12 cellular contexts compared by ENCODE assay signal in genomic region chr11:324131-324530, GRCh38. TPM values are rescaled to one million over a fixed set of nuclear protein-coding genes. Genes with fewer than 3 reads are reported as not detected.
DNase-seq lines count a peak whose midpoint lies in the region; ATAC-seq and TF ChIP-seq lines count a peak whose summit lies in the region.
"Had no signal": no experiment of that assay in that cellular context is flagged by ENCODE, and none has a peak within 500 bp of the region (broad histone marks: within the 10 kb centered on the region; RNA-seq: fewer than 3 reads in every experiment).

No MANE protein-coding gene starts in this region.

- H3K4me3 ChIP-seq in mammary epithelial cell (replicated peaks in 1 of 3; ENCODE audit: insufficient read depth in 1 of 3, low read depth in 2 of 3, low read length in 3 of 3) (no peak overlapping the region), tibial artery (no peak overlapping the region)
- no peak overlapping the region for H3K4me3 ChIP-seq in naive thymus-derived CD4-positive, alpha-beta T cell (ENCODE audit: low read length)

- H3K9me3 ChIP-seq in mammary epithelial cell (replicated peaks; ENCODE audit: insufficient read depth, low read length): no peaks in the 10 kb centered on the region
- no peaks in the 10 kb centered on the region for H3K9me3 ChIP-seq in naive thymus-derived CD4-positive, alpha-beta T cell (ENCODE audit: control insufficient read depth in 2 of 3, low read length in 3 of 3)
- no peaks in the 10 kb centered on the region for H3K9me3 ChIP-seq in tibial artery

- CTCF ChIA-PET in MCF 10A (lab: Yijun Ruan, JAX): interaction anchor here (0.7 kb wide), 1 partner anchor 25 kb away, joined by 3 read pairs; no protein-coding TSS in a partner anchor
- CTCF ChIA-PET in mammary epithelial cell (lab: Charles Lee; ENCODE audit: low non-redundant PET): no interaction called here
- CTCF ChIA-PET in naive thymus-derived CD4-positive, alpha-beta T cell (lab: Charles Lee): interaction anchor here (0.7 to 1.3 kb wide), 5 partner anchors 12 to 73 kb away, joined by 3 read pairs; no protein-coding TSS in a partner anchor

- no peak overlapping the region for H2AFZ ChIP-seq in mammary epithelial cell (ENCODE audit: low read depth, low read length)

- no peak for ATAC-seq in effector memory CD8-positive, alpha-beta T cell (replicated peaks)
- no peak for ATAC-seq in naive thymus-derived CD4-positive, alpha-beta T cell
- ATAC-seq in GM19455 (IDR thresholded peaks at IDR 0.05; ENCODE audit: unreplicated experiment): no peak

- POLR2A ChIA-PET in MCF 10A (lab: Yijun Ruan, JAX): interaction anchor here (0.6 to 3.4 kb wide), 3 partner anchors 14 to 126 kb away, joined by 3 to 10 read pairs (median 3); no protein-coding TSS in a partner anchor
- POLR2A ChIA-PET in naive thymus-derived CD4-positive, alpha-beta T cell (lab: Charles Lee): interaction anchor here (0.7 to 4.6 kb wide), 9 partner anchors 7 to 125 kb away, joined by 3 to 41 read pairs (median 4); no protein-coding TSS in a partner anchor

- H3K27ac Mint-ChIP-seq in MCF 10A (ENCODE audit: low read depth, unreplicated experiment): peak overlapping the region; percentile 40
- peak overlapping the region; percentile 32 to 84 for H3K27ac Mint-ChIP-seq in effector memory CD8-positive, alpha-beta T cell
- peak overlapping the region; percentile 65 to 94 (median 80) for H3K27ac Mint-ChIP-seq in naive thymus-derived CD4-positive, alpha-beta T cell

- TF ChIP-seq CTCF in MCF 10A (IDR thresholded peaks at IDR 0.05; ENCODE audit: unreplicated experiment) (no peak), mammary epithelial cell (conservative IDR thresholded peaks at IDR 0.05 in 1 of 2, IDR thresholded peaks at IDR 0.05 in 1 of 2; ENCODE audit: extremely low read depth in 1 of 2, insufficient read depth in 1 of 2, low read depth in 1 of 2, low read length in 2 of 2) (no peak), tibial artery (IDR thresholded peaks at IDR 0.05) (no peak)

- no peaks in the 10 kb centered on the region for H3K27me3 Mint-ChIP-seq in MCF 10A (ENCODE audit: insufficient read depth, unreplicated experiment)
- no peaks in the 10 kb centered on the region for H3K27me3 Mint-ChIP-seq in effector memory CD8-positive, alpha-beta T cell
- no peaks in the 10 kb centered on the region for H3K27me3 Mint-ChIP-seq in naive thymus-derived CD4-positive, alpha-beta T cell

- intact Hi-C loops in MCF 10A (cut with micrococcal nuclease): no loop called here
- intact Hi-C loops in mammary epithelial cell (cut with micrococcal nuclease): no loop called here
- intact Hi-C loops in naive thymus-derived CD4-positive, alpha-beta T cell (cut with micrococcal nuclease): no loop called here
- intact Hi-C loops in tibial artery (cut with DNase I; ENCODE audit: low total_unique reads): loop anchor here (2.0 kb wide), 1 partner anchor 31 kb away; no protein-coding TSS in a partner anchor

- BruUV-seq in MCF 10A (replicated peaks; lab: Mats Ljungman, UMichigan) (no TSS peak), mammary epithelial cell (replicated peaks; lab: Mats Ljungman, UMichigan) (no TSS peak)

- H3K4me1 ChIP-seq in mammary epithelial cell (ENCODE audit: insufficient read depth, low read length) (peaks cover 3% of the 10 kb centered on the region), tibial artery (peaks cover 8 to 40% (median 24%) of the 10 kb centered on the region in 4 donors)
- peaks cover 20 to 40% of the 10 kb centered on the region in 2 donors for H3K4me1 ChIP-seq in naive thymus-derived CD4-positive, alpha-beta T cell (ENCODE audit: control insufficient read depth in 2 of 2, insufficient read depth in 2 of 2, low read length in 2 of 2)

- in situ Hi-C loops in mammary epithelial cell (cut with MboI; ENCODE audit: low sequenced_read_pairs in 2 of 2): no loop called here

- H3K27me3 ChIP-seq in mammary epithelial cell (ENCODE audit: insufficient read depth, low read length) (peaks cover 2% of the 10 kb centered on the region), tibial artery (no peaks in the 10 kb centered on the region)
- H3K27me3 ChIP-seq in naive thymus-derived CD4-positive, alpha-beta T cell (ENCODE audit: control insufficient read depth in 2 of 2, insufficient read depth in 2 of 2, low read length in 2 of 2): no peaks in the 10 kb centered on the region

- H3K9ac ChIP-seq in mammary epithelial cell (ENCODE audit: insufficient read depth, low read length): no peak overlapping the region

- no peaks in the 10 kb centered on the region for H4K20me1 ChIP-seq in mammary epithelial cell (ENCODE audit: insufficient read depth, low read length)

- peaks cover 9% of the 10 kb centered on the region for H3K79me2 ChIP-seq in mammary epithelial cell (ENCODE audit: insufficient read depth, low read length)

- no peak overlapping the region for H3K4me2 ChIP-seq in mammary epithelial cell (ENCODE audit: insufficient read depth, low read depth, low read length)

- peaks cover 10% of the 10 kb centered on the region for H3K36me3 Mint-ChIP-seq in MCF 10A (ENCODE audit: insufficient read depth, unreplicated experiment)
- H3K36me3 Mint-ChIP-seq in effector memory CD8-positive, alpha-beta T cell (ENCODE audit: insufficient read depth): peaks cover 15% of the 10 kb centered on the region
- H3K36me3 Mint-ChIP-seq in naive thymus-derived CD4-positive, alpha-beta T cell: peaks cover 0 to 10% (median 0%) of the 10 kb centered on the region in 5 donors

- DNase-seq in MCF 10A (ENCODE audit: unreplicated experiment) (no peak), mammary epithelial cell (no peak), tibial artery (peak in 1 of 2 donors; percentile 44), hippocampal formation (lab: John Stamatoyannopoulos, UW) (no peak), AML-193 (lab: John Stamatoyannopoulos, UW) (no peak)
- DNase-seq in effector memory CD8-positive, alpha-beta T cell: no peak
- DNase-seq in naive thymus-derived CD4-positive, alpha-beta T cell: no peak
- DNase-seq: activated CD4-positive, CD25-positive, alpha-beta regulatory T cell; GF-D8; GOT3; nucleus accumbens had no signal

- H3K27ac ChIP-seq in mammary epithelial cell (ENCODE audit: insufficient read depth, low read depth, low read length) (no peak overlapping the region), tibial artery (peak overlapping the region; percentile 65 to 77)
- peak overlapping the region; percentile 44 for H3K27ac ChIP-seq in naive thymus-derived CD4-positive, alpha-beta T cell (ENCODE audit: low read depth, low read length)

- H3K4me1 Mint-ChIP-seq in MCF 10A (ENCODE audit: insufficient read depth, unreplicated experiment): no peaks in the 10 kb centered on the region
- H3K4me1 Mint-ChIP-seq in effector memory CD8-positive, alpha-beta T cell (ENCODE audit: low read depth in 2 of 2): peaks cover 36 to 42% of the 10 kb centered on the region in 2 donors
- peaks cover 34 to 67% (median 57%) of the 10 kb centered on the region in 7 donors for H3K4me1 Mint-ChIP-seq in naive thymus-derived CD4-positive, alpha-beta T cell

- H3K4me3 Mint-ChIP-seq in MCF 10A (ENCODE audit: unreplicated experiment): no peak overlapping the region
- peak overlapping the region in 1 of 2 donors; percentile 36 for H3K4me3 Mint-ChIP-seq in effector memory CD8-positive, alpha-beta T cell
- peak overlapping the region in 7 of 10 donors; percentile 9 to 64 (median 49) for H3K4me3 Mint-ChIP-seq in naive thymus-derived CD4-positive, alpha-beta T cell

- H3K9me3 Mint-ChIP-seq in MCF 10A (ENCODE audit: unreplicated experiment): no peaks in the 10 kb centered on the region
- H3K9me3 Mint-ChIP-seq in effector memory CD8-positive, alpha-beta T cell: no peaks in the 10 kb centered on the region
- no peaks in the 10 kb centered on the region for H3K9me3 Mint-ChIP-seq in naive thymus-derived CD4-positive, alpha-beta T cell

- WGBS in mammary epithelial cell (ENCODE audit: low coverage, missing lambda C conversion rate): 92% methylated on average over 11 of the region's 11 CpGs

- H3K36me3 ChIP-seq in mammary epithelial cell (ENCODE audit: insufficient read depth, low read length) (no peaks in the 10 kb centered on the region), tibial artery (no peaks in the 10 kb centered on the region)
- H3K36me3 ChIP-seq in naive thymus-derived CD4-positive, alpha-beta T cell (ENCODE audit: control insufficient read depth in 2 of 3, insufficient read depth in 3 of 3, low read length in 3 of 3): no peaks in the 10 kb centered on the region

- dilution Hi-C loops in mammary epithelial cell (cut with HindIII; ENCODE audit: low sequenced_read_pairs): no loop called here

RNA-seq across cellular contexts. Expression of gene IFITM3, which starts 3.5 kb away (rescaled TPM):
- 415 and 497 TPM in 2 replicates for total RNA-seq in MCF 10A (2022)
- total RNA-seq in mammary epithelial cell: 100 to 1,000 TPM in 1 of 2 donors, 10 to 100 TPM in 1; 58.7 to 211 TPM
- 230 TPM for polyA plus RNA-seq in mammary epithelial cell
- 231 TPM for polyA minus RNA-seq in mammary epithelial cell
- 10 to 100 TPM in 3 of 5 experiments, 1 to 10 TPM in 2; 6.7 to 43.1 (median 13.2) TPM for total RNA-seq in naive thymus-derived CD4-positive, alpha-beta T cell
- polyA plus RNA-seq in naive thymus-derived CD4-positive, alpha-beta T cell: 100 to 1,000 TPM in 1 of 2 donors, 1 to 10 TPM in 1; 5.1 to 194 TPM

RNA-seq across cellular contexts. Expression of gene IFITM1, which starts 10.3 kb away (rescaled TPM):
- total RNA-seq in MCF 10A (2022): 1.8 and 4.8 TPM in 2 replicates
- total RNA-seq in mammary epithelial cell: 1 to 10 TPM; 1.7 to 2.8 TPM
- 5.1 TPM for polyA plus RNA-seq in mammary epithelial cell
- 2.0 TPM for polyA minus RNA-seq in mammary epithelial cell
- 100 to 1,000 TPM in 4 of 5 experiments, 10 to 100 TPM in 1; 97.4 to 985 (median 241) TPM for total RNA-seq in naive thymus-derived CD4-positive, alpha-beta T cell
- polyA plus RNA-seq in naive thymus-derived CD4-positive, alpha-beta T cell: 1,000 to 10,000 TPM; 1,878 to 2,355 TPM

RNA-seq across cellular contexts. Expression of gene IFITM2, which starts 16.5 kb away (rescaled TPM):
- 288 and 314 TPM in 2 replicates for total RNA-seq in MCF 10A (2022)
- total RNA-seq in mammary epithelial cell: 10 to 100 TPM in 1 of 2 donors, 1 to 10 TPM in 1; 4.7 to 29.1 TPM
- 37.8 TPM for polyA plus RNA-seq in mammary epithelial cell
- 92.3 TPM for polyA minus RNA-seq in mammary epithelial cell
- total RNA-seq in naive thymus-derived CD4-positive, alpha-beta T cell: 1,000 to 10,000 TPM in 1 of 5 experiments, 100 to 1,000 TPM in 4; 143 to 1,924 (median 528) TPM
- 1,000 to 10,000 TPM; 2,860 to 3,315 TPM for polyA plus RNA-seq in naive thymus-derived CD4-positive, alpha-beta T cell

RNA-seq across cellular contexts. Expression of gene IFITM5, which starts 24.8 kb away (rescaled TPM):
- not detected in 2 replicates for total RNA-seq in MCF 10A (2022)
- not detected for total RNA-seq in mammary epithelial cell
- polyA plus RNA-seq in mammary epithelial cell: not detected
- polyA minus RNA-seq in mammary epithelial cell: not detected
- not detected for total RNA-seq in naive thymus-derived CD4-positive, alpha-beta T cell
- polyA plus RNA-seq in naive thymus-derived CD4-positive, alpha-beta T cell: not detected

RNA-seq across cellular contexts. Expression of gene PGGHG, which starts 35.2 kb away (rescaled TPM):
- total RNA-seq in MCF 10A (2022) (6.3 and 8.5 TPM in 2 replicates), mammary epithelial cell (1 to 10 TPM; 2.5 to 7.9 TPM)
- 1.5 TPM for polyA plus RNA-seq in mammary epithelial cell
- 2.1 TPM for polyA minus RNA-seq in mammary epithelial cell
- 100 to 1,000 TPM; 325 to 656 (median 348) TPM for total RNA-seq in naive thymus-derived CD4-positive, alpha-beta T cell
- 10 to 100 TPM in 1 of 2 donors, 1 to 10 TPM in 1; 5.1 to 11.7 TPM for polyA plus RNA-seq in naive thymus-derived CD4-positive, alpha-beta T cell

Comparison
In these comparisons a context has a peak if more than half of its experiments do, and no peak if none do; other contexts are left out.
1. RNA of gene IFITM1, which starts 10.3 kb away (total RNA-seq): 97.4 to 985 TPM in naive thymus-derived CD4-positive, alpha-beta T cell; 1.8 to 4.8 TPM in MCF 10A and 1.7 to 2.8 TPM in mammary epithelial cell; every median in the first group is over 10 times any median in the second.
2. Peak in every context shown above with its lines, with median percentiles within 50 percentile points of each other: H3K27ac Mint-ChIP-seq.